In the genomic region with DNA sequence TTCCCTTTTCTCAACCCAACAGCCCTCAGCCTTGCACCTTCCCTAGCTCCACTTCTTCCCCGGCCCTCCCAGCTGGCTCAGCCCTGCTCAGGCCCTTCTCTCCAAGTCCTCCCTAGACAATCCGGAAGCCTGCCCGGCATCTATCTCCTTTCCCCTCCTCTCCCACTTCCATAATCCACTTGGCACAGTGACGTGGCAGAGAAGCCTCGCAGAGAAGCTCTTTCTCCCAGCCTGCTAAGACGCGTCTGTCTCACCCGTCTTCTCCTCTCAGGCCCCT, we compare ENCODE assay signal across 8 cellular contexts. TPM values are rescaled to one million over a fixed set of nuclear protein-coding genes. Genes with fewer than 3 reads are reported as not detected.
DNase-seq lines count a peak whose midpoint lies in the region; ATAC-seq and TF ChIP-seq lines count a peak whose summit lies in the region.

No MANE protein-coding gene starts in this region.

- H3K27me3 ChIP-seq in left lung = no peaks in the 10 kb centered on the region

- H3K4me1 ChIP-seq in OCI-LY7 (ENCODE audit: insufficient read depth, low read length, poor library complexity, severe bottlenecking) (peaks cover 15% of the 10 kb centered on the region), left lung (peaks cover 7 to 21% of the 10 kb centered on the region in 2 donors)

- H3K27me3 Mint-ChIP-seq in chondrocyte (ENCODE audit: low read depth) = no peaks in the 10 kb centered on the region

- H3K4me3 Mint-ChIP-seq in chondrocyte (ENCODE audit: unreplicated experiment) = peak overlapping the region; percentile 98

- BruUV-seq in OCI-LY7 (replicated peaks; lab: Mats Ljungman, UMichigan) = no TSS peak

- peak overlapping the region; percentile 99 for H3K27ac Mint-ChIP-seq in chondrocyte (ENCODE audit: unreplicated experiment)

- peak; percentile 8 for DNase-seq in activated naive CD4-positive, alpha-beta T cell treated with Interleukin-2 at 50 U/mL for 16 hours
- no peak for DNase-seq in activated naive CD4-positive, alpha-beta T cell treated with anti-CD3 and anti-CD28 coated beads, Interleukin-2, amount 50 U/mL, for 16 hours
- DNase-seq in OCI-LY7 (ENCODE audit: low spot score) (no peak), chondrocyte (ENCODE audit: low spot score) (no peak), left lung (peak in 1 of 2 donors; percentile 62), superior temporal gyrus (ENCODE audit: extremely low spot score) (peak; percentile 37)
- DNase-seq in stimulated activated CD4-positive, alpha-beta T cell treated with anti-CD3 and anti-CD28 coated beads, Interleukin-4, amount 100 ng/mL, for 24 hours = no peak
- DNase-seq in stimulated activated CD4-positive, alpha-beta T cell treated with anti-CD3 and anti-CD28 coated beads, Interleukin-12 subunit alpha, Interleukin-12 subunit beta, amount 100 ng/mL, for 4 hours = no peak

- peaks cover 26% of the 10 kb centered on the region for H3K4me1 Mint-ChIP-seq in chondrocyte (ENCODE audit: low read depth)

- no peaks in the 10 kb centered on the region for H3K9me3 Mint-ChIP-seq in chondrocyte (ENCODE audit: low read depth)

- H2AFZ ChIP-seq in OCI-LY7 (ENCODE audit: low read length) = no peak overlapping the region

- CTCF ChIA-PET in OCI-LY7 (lab: Charles Lee; ENCODE audit: unreplicated experiment) = no interaction called here

- H3K36me3 ChIP-seq in OCI-LY7 (ENCODE audit: insufficient read depth, low read length) (peaks cover 12% of the 10 kb centered on the region; the same call in 1 of the 2 replicates), left lung (peaks cover 0 to 34% of the 10 kb centered on the region in 2 donors)

- intact Hi-C loops in OCI-LY7 (cut with micrococcal nuclease; ENCODE audit: unreplicated experiment) (no loop called here), left lung (cut with DNase I) (no loop called here)

- TF ChIP-seq CTCF in OCI-LY7 (conservative IDR thresholded peaks at IDR 0.05; ENCODE audit: low read length) (no peak), chondrocyte (IDR thresholded peaks at IDR 0.05) (no peak), left lung (IDR thresholded peaks at IDR 0.05) (no peak)

- H3K9me3 ChIP-seq in OCI-LY7 (ENCODE audit: low read length) (no peaks in the 10 kb centered on the region), left lung (no peaks in the 10 kb centered on the region)

- H3K79me2 ChIP-seq in OCI-LY7 (ENCODE audit: insufficient read depth, low read depth, low read length) = peaks cover 11% of the 10 kb centered on the region; the same call in 1 of the 2 replicates

- H3K27ac ChIP-seq in OCI-LY7 (ENCODE audit: low read depth, low read length, poor library complexity, severe bottlenecking) (no peak overlapping the region), left lung (peak overlapping the region; percentile 85 to 88)

- POLR2A ChIA-PET in OCI-LY7 (lab: Charles Lee) = interaction anchor here (0.5 to 0.6 kb wide), 3 partner anchors 15 to 858 kb away, joined by 3 to 4 read pairs (median 4); no protein-coding TSS in a partner anchor

- peak overlapping the region; percentile 99 for H3K4me2 ChIP-seq in OCI-LY7 (ENCODE audit: low read length)

- H3K4me3 ChIP-seq in OCI-LY7 (ENCODE audit: low read depth, low read length, poor library complexity, severe bottlenecking) (peak overlapping the region; percentile 82), left lung (peak overlapping the region; percentile 57 to 62)

- no peaks in the 10 kb centered on the region; the same call in 1 of the 2 replicates for H4K20me1 ChIP-seq in OCI-LY7 (ENCODE audit: insufficient read depth, low read length)

- peaks cover 5% of the 10 kb centered on the region for H3K36me3 Mint-ChIP-seq in chondrocyte (ENCODE audit: low read depth)

- ATAC-seq in left lung = peak; percentile 36

- H3K9me2 ChIP-seq in OCI-LY7 (ENCODE audit: insufficient read depth, low read length) = no peaks in the 10 kb centered on the region

RNA-seq across cellular contexts. Expression of a gene that starts 1.1 kb away (rescaled TPM):
- total RNA-seq in OCI-LY7 (2014; rRNA removed; shearing (Covaris generic)) = 42.3 and 43.5 TPM in 2 replicates
- total RNA-seq in OCI-LY7 (2022) (51.9 and 57.0 TPM in 2 replicates), chondrocyte (83.7 to 90.2 TPM (median 86.9 TPM) in 3 replicates), left lung (10 to 100 TPM; 86.0 to 89.5 TPM)

RNA-seq across cellular contexts. Expression of a gene that starts 15.6 kb away (rescaled TPM):
- total RNA-seq in OCI-LY7 (2014; rRNA removed; shearing (Covaris generic)) = 54.5 and 79.9 TPM in 2 replicates
- total RNA-seq in OCI-LY7 (2022) = 77.3 and 85.9 TPM in 2 replicates
- total RNA-seq in chondrocyte = 50.0 to 66.5 TPM (median 51.7 TPM) in 3 replicates
- 10 to 100 TPM; 30.9 to 36.6 TPM for total RNA-seq in left lung

RNA-seq across cellular contexts. Expression of a gene that starts 54.1 kb away (rescaled TPM):
- 107 and 108 TPM in 2 replicates for total RNA-seq in OCI-LY7 (2014; rRNA removed; shearing (Covaris generic))
- total RNA-seq in OCI-LY7 (2022) = 119 and 128 TPM in 2 replicates
- 6.6 to 20.5 TPM (median 7.1 TPM) in 3 replicates for total RNA-seq in chondrocyte
- total RNA-seq in left lung = 10 to 100 TPM; 15.6 to 24.1 TPM

RNA-seq across cellular contexts. Expression of a gene that starts 56.2 kb away (rescaled TPM):
- 24.3 and 33.2 TPM in 2 replicates for total RNA-seq in OCI-LY7 (2014; rRNA removed; shearing (Covaris generic))
- total RNA-seq in OCI-LY7 (2022) = 38.9 and 39.0 TPM in 2 replicates
- 96.3 to 103 TPM (median 96.6 TPM) in 3 replicates for total RNA-seq in chondrocyte
- 10 to 100 TPM; 64.6 to 71.8 TPM for total RNA-seq in left lung

Comparison
In these comparisons a context has a peak if more than half of its experiments do, and no peak if none do; other contexts are left out.
1. DNase-seq: peak in activated naive CD4-positive, alpha-beta T cell treated with Interleukin-2 at 50 U/mL for 16 hours (single experiment) and superior temporal gyrus (single experiment); none in activated naive CD4-positive, alpha-beta T cell treated with anti-CD3 and anti-CD28 coated beads, Interleukin-2, amount 50 U/mL, for 16 hours (single experiment), OCI-LY7 (single experiment), chondrocyte (single experiment), stimulated activated CD4-positive, alpha-beta T cell treated with anti-CD3 and anti-CD28 coated beads, Interleukin-4, amount 100 ng/mL, for 24 hours (single experiment) and stimulated activated CD4-positive, alpha-beta T cell treated with anti-CD3 and anti-CD28 coated beads, Interleukin-12 subunit alpha, Interleukin-12 subunit beta, amount 100 ng/mL, for 4 hours (single experiment).